In genomic region chr12:121795029-121795977, GRCh38 we compare ENCODE assay signal across 8 cellular contexts. TPM values are rescaled to one million over a fixed set of nuclear protein-coding genes. Genes with fewer than 3 reads are reported as not detected.
A peak's percentile ranks its signal among the peaks of the same experiment; 100 is the strongest.
DNase-seq lines count a peak whose midpoint lies in the region; ATAC-seq and TF ChIP-seq lines count a peak whose summit lies in the region.

No MANE protein-coding gene starts in this region.

- H3K9ac ChIP-seq in KMS-11 = peak overlapping the region; percentile 63; the same call in 1 of the 2 replicates

- TF ChIP-seq EP300 in upper lobe of left lung (IDR thresholded peaks at IDR 0.05) = no peak

- H3K27me3 ChIP-seq in KMS-11 (ENCODE audit: insufficient read depth, low read depth) (no peaks in the 10 kb centered on the region), SJSA1 (replicated peaks) (no peaks in the 10 kb centered on the region), upper lobe of left lung (no peaks in the 10 kb centered on the region)

- ATAC-seq in omental fat pad (ENCODE audit: low FRiP score) (peak; percentile 51), upper lobe of left lung (ENCODE audit: low FRiP score in 2 of 2) (peak; percentile 78 to 80), HG03175 (IDR thresholded peaks at IDR 0.05; ENCODE audit: unreplicated experiment) (no peak)

- peak overlapping the region; percentile 66 for H2AFZ ChIP-seq in KMS-11 (ENCODE audit: low read depth)

- H3K9me3 ChIP-seq in SJSA1 (replicated peaks) (0 out of 2 replicates have a peak, but pooled peaks cover 2% of the 10 kb centered on the region), upper lobe of left lung (no peaks in the 10 kb centered on the region)

- WGBS in upper lobe of left lung, 2 donors = 44 to 59% methylated on average over 7 to 15 of the region's 15 CpGs

- DNase-seq in GM10266 (ENCODE audit: extremely low spot score) (peak; percentile 88), SJSA1 (ENCODE audit: low read depth in 1 of 2, low spot score in 2 of 2) (peak; percentile 78 to 80), globus pallidus (ENCODE audit: low spot score) (peak; percentile 83), omental fat pad (ENCODE audit: low spot score) (peak; percentile 96), upper lobe of left lung (peak; percentile 90 to 94)
- DNase-seq in activated naive CD4-positive, alpha-beta T cell treated with anti-CD3 and anti-CD28 coated beads, Interleukin-2, amount 50 U/mL, for 16 hours = peak; percentile 82

- TF ChIP-seq POLR2A in upper lobe of left lung (IDR thresholded peaks at IDR 0.05) = peak in 2 of 4 donors; percentile 24 to 43

- TF ChIP-seq CTCF in GM10266 (IDR thresholded peaks at IDR 0.05; ENCODE audit: control insufficient read depth, insufficient read depth, low read depth, missing control alignments) = peak; percentile 97
- peak; percentile 82 for TF ChIP-seq CTCF in KMS-11 (conservative IDR thresholded peaks at IDR 0.05; ENCODE audit: low read depth, low read length)
- peak in 2 of 3 donors; percentile 80 to 81 for TF ChIP-seq CTCF in omental fat pad (IDR thresholded peaks at IDR 0.05)
- TF ChIP-seq CTCF in upper lobe of left lung (IDR thresholded peaks at IDR 0.05) = peak; percentile 94 to 97 (median 96)

- H3K79me2 ChIP-seq in KMS-11 (ENCODE audit: insufficient read depth, low read depth) = no peaks in the 10 kb centered on the region; the same call in 1 of the 2 replicates

- H3K4me1 ChIP-seq in KMS-11 (ENCODE audit: low read depth, poor library complexity, severe bottlenecking) (peaks cover 21% of the 10 kb centered on the region), SJSA1 (replicated peaks) (peaks cover 47% of the 10 kb centered on the region), upper lobe of left lung (peaks cover 65 to 95% (median 89%) of the 10 kb centered on the region in 4 donors)

- no peaks in the 10 kb centered on the region for H3K36me3 ChIP-seq in KMS-11 (ENCODE audit: insufficient read depth)
- H3K36me3 ChIP-seq in SJSA1 = peaks cover 35% of the 10 kb centered on the region
- peaks cover 0 to 13% (median 11%) of the 10 kb centered on the region in 4 donors for H3K36me3 ChIP-seq in upper lobe of left lung

- H4K20me1 ChIP-seq in KMS-11 (ENCODE audit: insufficient read depth) = no peaks in the 10 kb centered on the region

- H3K4me2 ChIP-seq in KMS-11 = peak overlapping the region; percentile 76

- H3K27ac ChIP-seq in KMS-11 = peak overlapping the region; percentile 54
- H3K27ac ChIP-seq in SJSA1 = peak overlapping the region; percentile 33
- peak overlapping the region; percentile 81 to 97 (median 88) for H3K27ac ChIP-seq in upper lobe of left lung

- no peak overlapping the region for H3K4me3 ChIP-seq in KMS-11 (IDR thresholded peaks at IDR 0.05; ENCODE audit: insufficient read depth, low read depth, low read length)
- peak overlapping the region; percentile 38 for H3K4me3 ChIP-seq in SJSA1
- peak overlapping the region in 3 of 4 donors; percentile 6 to 57 (median 57) for H3K4me3 ChIP-seq in upper lobe of left lung

RNA-seq across cellular contexts. Expression of gene RHOF, which starts 1.8 kb away (rescaled TPM):
- 1.6 and 4.0 TPM in 2 replicates for total RNA-seq in SJSA1 (2014; rRNA removed; shearing (Covaris generic))
- total RNA-seq in omental fat pad (10 to 100 TPM in 2 of 4 donors, 1 to 10 TPM in 2; 4.8 to 11.4 (median 9.5) TPM), upper lobe of left lung (100 to 1,000 TPM in 2 of 6 donors, 10 to 100 TPM in 4; 33.5 to 145 (median 45.5) TPM)

RNA-seq across cellular contexts. Expression of gene SETD1B, which starts 8.5 kb away (rescaled TPM):
- total RNA-seq in SJSA1 (2014; rRNA removed; shearing (Covaris generic)) = 1.3 and 1.7 TPM in 2 replicates
- total RNA-seq in omental fat pad (10 to 100 TPM in 1 of 4 donors, 1 to 10 TPM in 3; 3.7 to 10.4 (median 6.6) TPM), upper lobe of left lung (10 to 100 TPM in 5 of 6 donors, 1 to 10 TPM in 1; 9.3 to 47.1 (median 20.4) TPM)

Comparison
In these comparisons a context has a peak if more than half of its experiments do, and no peak if none do; other contexts are left out.
1. H3K27ac ChIP-seq: peak in every context shown above with its lines; median percentile 88 in upper lobe of left lung; 54 in KMS-11; 33 in SJSA1.